In the genomic region with DNA sequence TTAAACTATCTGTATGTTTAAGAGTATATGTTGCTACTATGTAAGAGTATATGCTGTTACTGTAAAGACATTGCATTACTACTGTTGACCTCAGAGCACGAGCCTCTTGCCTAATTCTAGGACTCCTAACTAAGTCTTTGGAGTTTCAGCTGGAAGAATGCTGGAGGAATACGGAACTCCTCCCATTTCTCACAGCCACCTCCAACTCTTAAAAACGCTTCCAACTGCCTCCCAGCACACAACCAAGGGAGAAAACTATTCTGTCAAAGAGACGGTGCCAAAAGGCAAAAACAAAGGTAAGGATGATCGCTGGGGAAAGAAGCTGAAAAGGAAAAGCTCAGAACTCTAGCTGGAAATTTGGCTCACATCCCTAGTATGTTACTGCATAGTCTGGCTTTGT, we compare ENCODE assay signal across 19 cellular contexts. TPM values are rescaled to one million over a fixed set of nuclear protein-coding genes. Genes with fewer than 3 reads are reported as not detected.
DNase-seq lines count a peak whose midpoint lies in the region; ATAC-seq and TF ChIP-seq lines count a peak whose summit lies in the region.
"Had no signal": no experiment of that assay in that cellular context is flagged by ENCODE, and none has a peak within 500 bp of the region (broad histone marks: within the 10 kb centered on the region; RNA-seq: fewer than 3 reads in every experiment).

A gene with protein sequence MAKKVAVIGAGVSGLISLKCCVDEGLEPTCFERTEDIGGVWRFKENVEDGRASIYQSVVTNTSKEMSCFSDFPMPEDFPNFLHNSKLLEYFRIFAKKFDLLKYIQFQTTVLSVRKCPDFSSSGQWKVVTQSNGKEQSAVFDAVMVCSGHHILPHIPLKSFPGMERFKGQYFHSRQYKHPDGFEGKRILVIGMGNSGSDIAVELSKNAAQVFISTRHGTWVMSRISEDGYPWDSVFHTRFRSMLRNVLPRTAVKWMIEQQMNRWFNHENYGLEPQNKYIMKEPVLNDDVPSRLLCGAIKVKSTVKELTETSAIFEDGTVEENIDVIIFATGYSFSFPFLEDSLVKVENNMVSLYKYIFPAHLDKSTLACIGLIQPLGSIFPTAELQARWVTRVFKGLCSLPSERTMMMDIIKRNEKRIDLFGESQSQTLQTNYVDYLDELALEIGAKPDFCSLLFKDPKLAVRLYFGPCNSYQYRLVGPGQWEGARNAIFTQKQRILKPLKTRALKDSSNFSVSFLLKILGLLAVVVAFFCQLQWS (plus strand): TSS at position 237 of the 400 bp plus-strand sequence. CDS start 414 bp downstream, outside the sequence.

- H3K36me3 ChIP-seq in osteoblast (ENCODE audit: insufficient read depth, low read length) (no peaks in the 10 kb centered on the region), tibial nerve (no peaks in the 10 kb centered on the region)

- H3K4me3 ChIP-seq in osteoblast (ENCODE audit: insufficient read depth, low read length) (no peak within 1 kb of the TSS), tibial nerve (peak within 1 kb of the TSS in 2 of 4 donors; percentile 20 to 41), dorsolateral prefrontal cortex (peak within 1 kb of the TSS in 18 of 59 donors; percentile 0 to 40 (median 18))

- H3K27ac Mint-ChIP-seq in T-cell, result no peak within 1 kb of the TSS
- H3K27ac Mint-ChIP-seq: activated CD8-positive, alpha-beta T cell treated with anti-CD3 and anti-CD28 coated beads, Interleukin-2, amount 10 ng/mL, durations not matched to agents 7 days and 5 days; activated T-helper 2 cell treated with anti-CD3 and anti-CD28 coated beads, Interferon-gamma antibody, Interleukin-2, Interleukin-4, amounts not matched to agents 10 μg/mL and 5 μg/mL and 100 μg/mL, durations not matched to agents 14 hours and 24 hours and 36 hours had no signal

- H3K27ac ChIP-seq in osteoblast (ENCODE audit: low read depth, low read length) (no peak within 1 kb of the TSS), tibial nerve (peak within 1 kb of the TSS in 2 of 4 donors; percentile 45 to 46), dorsolateral prefrontal cortex (peak within 1 kb of the TSS in 2 of 59 donors; percentile 11 to 12)

- TF ChIP-seq CTCF in osteoblast (IDR thresholded peaks at IDR 0.05; ENCODE audit: extremely low read depth, low read depth, low read length) (no peak), tibial nerve (IDR thresholded peaks at IDR 0.05) (no peak), dorsolateral prefrontal cortex (IDR thresholded peaks at IDR 0.05 in 54 of 56, conservative IDR thresholded peaks at IDR 0.05 in 2 of 56; ENCODE audit: low read depth in 1 of 56, partially characterized antibody in 56 of 56) (no peak)

- DNase-seq in astrocyte of the hippocampus (ENCODE audit: low read depth, low spot score), result peak; percentile 16
- no peak for DNase-seq in cardiac septum (ENCODE audit: low spot score)
- no peak for DNase-seq in osteoblast (ENCODE audit: insufficient read length, low spot score, missing footprints)
- DNase-seq in tibial nerve (ENCODE audit: low spot score in 2 of 2), result peak in 1 of 2 donors; percentile 27
- DNase-seq in activated CD8-positive, alpha-beta memory T cell treated with anti-CD3 and anti-CD28 coated beads for 24 hours, result no peak
- DNase-seq in T-cell, result no peak
- no peak for DNase-seq in dorsolateral prefrontal cortex
- DNase-seq: activated CD8-positive, alpha-beta T cell treated with anti-CD3 and anti-CD28 coated beads, Interleukin-2, amount 10 ng/mL, durations not matched to agents 7 days and 5 days; DMS53; Karpas-422; NCI-H146; OCI-M1; SK-N-SH; stimulated activated CD4-positive, alpha-beta T cell treated with anti-CD3 and anti-CD28 coated beads, Interleukin-4, amount 100 ng/mL, for 4 hours had no signal

- no peaks in the 10 kb centered on the region for H3K9me3 Mint-ChIP-seq in T-cell
- H3K9me3 Mint-ChIP-seq: activated T-helper 2 cell treated with anti-CD3 and anti-CD28 coated beads, Interferon-gamma antibody, Interleukin-2, Interleukin-4, amounts not matched to agents 10 μg/mL and 5 μg/mL and 100 μg/mL, durations not matched to agents 14 hours and 24 hours and 36 hours had no signal

- POLR2A ChIA-PET in T-cell (lab: Charles Lee), result no interaction called here

- peak in 1 of 2 donors; percentile 44 for TF ChIP-seq EP300 in tibial nerve (IDR thresholded peaks at IDR 0.05)

- no peaks in the 10 kb centered on the region for H3K4me1 Mint-ChIP-seq in T-cell

- H2AFZ ChIP-seq in osteoblast (ENCODE audit: low read length), result peak within 1 kb of the TSS; percentile 46

- H3K9me3 ChIP-seq in osteoblast (ENCODE audit: low read depth, low read length), result no peaks in the 10 kb centered on the region
- no peaks in the 10 kb centered on the region for H3K9me3 ChIP-seq in tibial nerve
- H3K9me3 ChIP-seq: SK-N-SH had no signal

- H3K4me2 ChIP-seq in osteoblast (ENCODE audit: insufficient read depth, low read length), result no peak within 1 kb of the TSS
- H3K4me2 ChIP-seq: SK-N-SH had no signal

- TF ChIP-seq POLR2A in tibial nerve (IDR thresholded peaks at IDR 0.05), result no peak

- ATAC-seq in T-cell (replicated peaks in 1 of 4), result no peak
- ATAC-seq in GM19455 (IDR thresholded peaks at IDR 0.05; ENCODE audit: unreplicated experiment), result no peak
- ATAC-seq: activated CD8-positive, alpha-beta T cell treated with anti-CD3 and anti-CD28 coated beads, Interleukin-2, amount 10 ng/mL, durations not matched to agents 7 days and 5 days; HCT116 had no signal

- H3K4me1 ChIP-seq in osteoblast (ENCODE audit: insufficient read depth, low read length), result no peaks in the 10 kb centered on the region
- peaks cover 0 to 5% (median 2%) of the 10 kb centered on the region in 4 donors for H3K4me1 ChIP-seq in tibial nerve

- H4K20me1 ChIP-seq in osteoblast (ENCODE audit: insufficient read depth, low read length), result no peaks in the 10 kb centered on the region

- H3K36me3 Mint-ChIP-seq in T-cell, result no peaks in the 10 kb centered on the region

- intact Hi-C loops in cardiac septum (cut with DNase I) (loop anchor here (5.0 to 10.0 kb wide), 2 partner anchors 42 to 60 kb away; no protein-coding TSS in a partner anchor), dorsolateral prefrontal cortex (cut with DNase I) (no loop called here)

- peaks cover 10 to 11% of the 10 kb centered on the region in 2 donors for H3K27me3 Mint-ChIP-seq in T-cell

- CTCF ChIA-PET in T-cell (lab: Charles Lee), result interaction anchor here in 1 of 2 donors (1.1 kb wide), 1 partner anchor 8 kb away, joined by 3 read pairs; no protein-coding TSS in a partner anchor

- 39 to 47% methylated on average over 5 of the region's 5 CpGs for WGBS in tibial nerve, 2 donors

- no peaks in the 10 kb centered on the region for H3K27me3 ChIP-seq in osteoblast (ENCODE audit: insufficient read depth, low read length)
- H3K27me3 ChIP-seq in tibial nerve, result no peaks in the 10 kb centered on the region
- no peaks in the 10 kb centered on the region for H3K27me3 ChIP-seq in dorsolateral prefrontal cortex

- no peaks in the 10 kb centered on the region for H3K79me2 ChIP-seq in osteoblast (ENCODE audit: insufficient read depth, low read length)

- H3K4me3 Mint-ChIP-seq in T-cell, result no peak within 1 kb of the TSS
- H3K4me3 Mint-ChIP-seq: activated CD8-positive, alpha-beta T cell treated with anti-CD3 and anti-CD28 coated beads, Interleukin-2, amount 10 ng/mL, durations not matched to agents 7 days and 5 days had no signal

RNA-seq across cellular contexts. Expression of the gene that starts here (rescaled TPM):
- total RNA-seq in cardiac septum (19.8 TPM), osteoblast (2.7 and 2.9 TPM in 2 replicates), tibial nerve (10 to 100 TPM; 25.7 to 36.6 (median 33.7) TPM), T-cell (under 1 TPM in 3 of 5 donors, not detected in 2; 0.38 to 0.82 (median 0.70) TPM), dorsolateral prefrontal cortex (10 to 100 TPM in 3 of 120 experiments, 1 to 10 TPM in 115, under 1 TPM in 2; 0.65 to 14.6 (median 3.5) TPM)
- total RNA-seq: activated CD8-positive, alpha-beta T cell treated with anti-CD3 and anti-CD28 coated beads, Interleukin-2, amount 10 ng/mL, durations not matched to agents 7 days and 5 days; activated T-helper 2 cell treated with anti-CD3 and anti-CD28 coated beads, Interferon-gamma antibody, Interleukin-2, Interleukin-4, amounts not matched to agents 10 μg/mL and 5 μg/mL and 100 μg/mL, durations not matched to agents 14 hours and 24 hours and 36 hours; myocyte; NCI-H460 had no signal
